Comparison of ENCODE assay signal across 11 cellular contexts in the genomic region with DNA sequence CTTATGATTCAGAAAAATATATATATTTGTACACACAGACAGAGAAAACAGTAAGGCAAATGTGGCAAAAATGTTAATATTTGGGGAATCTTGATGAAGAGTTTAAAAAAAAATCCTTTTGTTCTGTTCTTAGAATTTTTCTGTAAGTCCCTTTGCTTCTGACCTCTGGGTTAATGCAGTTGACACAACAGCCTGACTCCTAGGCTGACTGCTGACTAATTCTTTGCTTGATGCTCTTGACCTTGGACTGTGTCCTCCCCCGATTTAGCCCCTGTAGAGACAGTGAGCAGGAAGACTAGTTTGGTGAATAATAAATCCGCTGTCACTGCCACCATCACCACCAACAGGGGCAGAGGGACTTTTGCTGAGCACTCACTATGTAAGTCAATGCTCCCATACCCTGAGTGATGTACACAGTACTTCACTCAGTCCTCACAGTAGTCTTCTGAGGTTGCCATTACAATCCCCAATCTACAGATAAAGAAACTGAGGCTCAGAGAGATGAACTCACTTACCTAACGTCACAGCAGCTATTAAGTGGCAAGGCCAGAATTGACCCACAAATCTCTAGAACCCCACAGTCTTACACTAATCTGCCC.
DNase-seq lines count a peak whose midpoint lies in the region; ATAC-seq, FAIRE-seq and TF ChIP-seq lines count a peak whose summit lies in the region.
"Had no signal": no experiment of that assay in that cellular context is flagged by ENCODE, and none has a peak within 500 bp of the region (broad histone marks: within the 10 kb centered on the region; RNA-seq: fewer than 3 reads in every experiment).

No MANE protein-coding gene starts in this region.

- H3K23me2 ChIP-seq in H1 (ENCODE audit: low read depth, low read length): 0 out of 2 replicates have a peak, but pooled peaks cover 3% of the 10 kb centered on the region

- 81% methylated on average over 3 of the region's 3 CpGs; no CpG with 5 or more reads in 1 of the 2 experiments for WGBS in H1 (ENCODE audit: extremely low coverage in 1 of 2, insufficient coverage in 1 of 2, insufficient read length in 1 of 2, insufficient replicate concordance in 2 of 2, low coverage in 1 of 2, low lambda C conversion rate in 2 of 2, missing lambda C conversion rate in 1 of 2), 2 experiments
- 72% methylated on average over 3 of the region's 3 CpGs for WGBS in prostate gland

- H3K27ac ChIP-seq in H1 (ENCODE audit: low read depth, low read length) (no peak overlapping the region), skeletal muscle tissue (ENCODE audit: low read depth, low read length) (peak overlapping the region; percentile 60), foreskin keratinocyte (no peak overlapping the region), prostate gland (no peak overlapping the region)

- H3K4ac ChIP-seq in H1 (replicated peaks; ENCODE audit: insufficient read length, low read depth, low read length): no peak overlapping the region

- no peaks in the 10 kb centered on the region for H3K79me2 ChIP-seq in H1 (ENCODE audit: control insufficient read depth in 1 of 2, insufficient read depth in 2 of 2, low read length in 2 of 2)

- TF ChIP-seq CTCF in H1 (IDR thresholded peaks at IDR 0.05; ENCODE audit: control extremely low read depth in 1 of 3, insufficient read depth in 1 of 3, low read depth in 1 of 3, low read length in 3 of 3) (no peak), foreskin keratinocyte (conservative IDR thresholded peaks at IDR 0.05) (no peak), prostate gland (IDR thresholded peaks at IDR 0.05) (no peak)

- H3K4me3 ChIP-seq in H1 (ENCODE audit: extremely low read depth in 1 of 4, insufficient read depth in 2 of 4, low read depth in 3 of 4, low read length in 4 of 4) (no peak overlapping the region), skeletal muscle tissue (ENCODE audit: low read length in 3 of 3) (no peak overlapping the region), prostate gland (no peak overlapping the region)

- no peak overlapping the region for H4K8ac ChIP-seq in H1 (ENCODE audit: extremely low read depth, insufficient read depth, low read length)

- no peak overlapping the region for H3K56ac ChIP-seq in H1 (replicated peaks; ENCODE audit: insufficient read length, low read depth, low read length)

- TF ChIP-seq POLR2A in H1 (IDR thresholded peaks at IDR 0.05; ENCODE audit: control extremely low read depth in 1 of 2, low read depth in 2 of 2, low read length in 2 of 2): no peak
- TF ChIP-seq POLR2A in prostate gland (IDR thresholded peaks at IDR 0.05): no peak

- no peak overlapping the region for H2AK5ac ChIP-seq in H1 (ENCODE audit: low read depth, low read length)

- no peak overlapping the region for H4K5ac ChIP-seq in H1 (ENCODE audit: insufficient read length, low read depth, low read length)

- no peak overlapping the region for H3K18ac ChIP-seq in H1 (ENCODE audit: extremely low read depth, low read length)

- H3K23ac ChIP-seq in H1 (ENCODE audit: insufficient read length): no peak overlapping the region

- H2BK5ac ChIP-seq in H1 (ENCODE audit: low read depth, low read length): no peak overlapping the region

- H4K91ac ChIP-seq in H1 (replicated peaks; ENCODE audit: insufficient read length, low read length): peak overlapping the region; percentile 1

- no peak for TF ChIP-seq RAD21 in H1 (IDR thresholded peaks at IDR 0.05 in 1 of 2, conservative IDR thresholded peaks at IDR 0.05 in 1 of 2; ENCODE audit: low read depth in 2 of 2, low read length in 2 of 2)

- H3K79me1 ChIP-seq in H1 (ENCODE audit: low read depth, low read length): no peaks in the 10 kb centered on the region

- intact Hi-C loops in prostate gland (cut with DNase I): loop anchor here (2.0 to 10.0 kb wide), 5 partner anchors 40 to 390 kb away; a partner anchor contains a TSS

- POLR2A ChIA-PET in H1 (lab: Charles Lee; ENCODE audit: partially characterized antibody): interaction anchor here (1.4 kb wide), 1 partner anchor 41 kb away, joined by 3 read pairs; no protein-coding TSS in a partner anchor

- H3K9me3 ChIP-seq in H1 (ENCODE audit: insufficient read depth in 2 of 2, low read depth in 1 of 2, low read length in 1 of 2) (no peaks in the 10 kb centered on the region), skeletal muscle tissue (ENCODE audit: control insufficient read depth in 3 of 3, low read length in 3 of 3) (no peaks in the 10 kb centered on the region), prostate gland (no peaks in the 10 kb centered on the region)

- no peaks in the 10 kb centered on the region; a peak in 1 of 7 replicates for H3K27me3 ChIP-seq in H1 (replicated peaks in 1 of 4; ENCODE audit: control insufficient read depth in 3 of 4, extremely low read depth in 1 of 4, insufficient read depth in 3 of 4, low read length in 3 of 4)
- H3K27me3 ChIP-seq in skeletal muscle tissue (ENCODE audit: control insufficient read depth in 3 of 3, insufficient read depth in 3 of 3, low read length in 3 of 3): no peaks in the 10 kb centered on the region
- no peaks in the 10 kb centered on the region for H3K27me3 ChIP-seq in foreskin keratinocyte
- H3K27me3 ChIP-seq in prostate gland (replicated peaks; ENCODE audit: insufficient read depth): no peaks in the 10 kb centered on the region

- H2BK12ac ChIP-seq in H1 (ENCODE audit: low read depth, low read length): peak overlapping the region; percentile 1; the same call in 1 of the 2 replicates

- ATAC-seq in GM19025 (IDR thresholded peaks at IDR 0.05; ENCODE audit: low read depth, unreplicated experiment): peak; percentile 65
- ATAC-seq in HG02885 (IDR thresholded peaks at IDR 0.05; ENCODE audit: poor library complexity, unreplicated experiment): peak; percentile 32
- ATAC-seq in GM18511 (IDR thresholded peaks at IDR 0.05; ENCODE audit: unreplicated experiment): no peak
- no peak for ATAC-seq in foreskin keratinocyte

- H3K9ac ChIP-seq in H1 (replicated peaks in 1 of 4; ENCODE audit: extremely low read depth in 1 of 4, low read depth in 3 of 4, low read length in 3 of 4) (no peak overlapping the region), skeletal muscle tissue (ENCODE audit: low read depth in 1 of 3, low read length in 3 of 3) (no peak overlapping the region)

- H2AFZ ChIP-seq in H1 (ENCODE audit: low read length): no peak overlapping the region

- peaks cover 6 to 19% (median 11%) of the 10 kb centered on the region in 4 experiments for H3K4me1 ChIP-seq in H1 (replicated peaks in 1 of 4; ENCODE audit: control insufficient read depth in 3 of 4, insufficient read depth in 4 of 4, low read length in 3 of 4)
- H3K4me1 ChIP-seq in skeletal muscle tissue (ENCODE audit: control insufficient read depth in 3 of 3, insufficient read depth in 3 of 3, low read length in 3 of 3): peaks cover 20 to 32% (median 28%) of the 10 kb centered on the region in 3 donors
- H3K4me1 ChIP-seq in foreskin keratinocyte: no peaks in the 10 kb centered on the region
- peaks cover 3% of the 10 kb centered on the region for H3K4me1 ChIP-seq in prostate gland (replicated peaks)

- no peak overlapping the region for H2BK15ac ChIP-seq in H1 (ENCODE audit: low read length)

- H2BK120ac ChIP-seq in H1 (replicated peaks; ENCODE audit: low read depth, low read length): no peak overlapping the region

- CTCF ChIA-PET in H1 (lab: Charles Lee; ENCODE audit: partially characterized antibody): interaction anchor here (1.1 to 3.5 kb wide), 16 partner anchors 9 to 250 kb away, joined by 3 to 24 read pairs (median 7); a partner anchor contains a TSS

- no peak overlapping the region for H3K14ac ChIP-seq in H1 (ENCODE audit: insufficient read length)

- H4K20me1 ChIP-seq in H1 (replicated peaks in 1 of 2; ENCODE audit: control insufficient read depth in 1 of 2, insufficient read depth in 2 of 2, low read length in 2 of 2): no peaks in the 10 kb centered on the region

- H2BK20ac ChIP-seq in H1 (ENCODE audit: low read length): no peak overlapping the region; the same call in 1 of the 2 replicates

- no peak for DNase-seq in H1 (ENCODE audit: low read depth in 1 of 2, low spot score in 2 of 2)
- DNase-seq in central memory CD4-positive, alpha-beta T cell: no peak
- DNase-seq in foreskin keratinocyte: no peak
- no peak for DNase-seq in prostate gland (ENCODE audit: low spot score)
- DNase-seq: GDM1; GOT3; stimulated activated CD4-positive, alpha-beta T cell treated with anti-CD3 and anti-CD28 coated beads, Interleukin-4, amount 100 ng/mL, for 1 hour had no signal

- H3K36me3 ChIP-seq in H1 (ENCODE audit: control insufficient read depth in 2 of 4, insufficient read depth in 4 of 4, low read length in 3 of 4) (no peaks in the 10 kb centered on the region), skeletal muscle tissue (ENCODE audit: control insufficient read depth in 3 of 3, insufficient read depth in 3 of 3, low read length in 3 of 3) (no peaks in the 10 kb centered on the region), prostate gland (no peaks in the 10 kb centered on the region)

- H3K4me2 ChIP-seq in H1 (ENCODE audit: insufficient read depth in 1 of 2, low read depth in 2 of 2, low read length in 2 of 2): peak overlapping the region in 1 of 2 experiments; percentile 55; a peak in 1 of 4 replicates

- FAIRE-seq in H1 (lab: Jason Lieb, UNC): no peak

- TF ChIP-seq EP300 in H1 (IDR thresholded peaks at IDR 0.05; ENCODE audit: borderline replicate concordance in 1 of 2, low read depth in 2 of 2, low read length in 2 of 2): no peak

TF ChIP-seq in H1, 55 proteins besides CTCF, POLR2A, EP300 and RAD21:
- no peak for TF ChIP-seq SUZ12 (IDR thresholded peaks at IDR 0.05; ENCODE audit: low read length)
- TF ChIP-seq, protein P1, sequence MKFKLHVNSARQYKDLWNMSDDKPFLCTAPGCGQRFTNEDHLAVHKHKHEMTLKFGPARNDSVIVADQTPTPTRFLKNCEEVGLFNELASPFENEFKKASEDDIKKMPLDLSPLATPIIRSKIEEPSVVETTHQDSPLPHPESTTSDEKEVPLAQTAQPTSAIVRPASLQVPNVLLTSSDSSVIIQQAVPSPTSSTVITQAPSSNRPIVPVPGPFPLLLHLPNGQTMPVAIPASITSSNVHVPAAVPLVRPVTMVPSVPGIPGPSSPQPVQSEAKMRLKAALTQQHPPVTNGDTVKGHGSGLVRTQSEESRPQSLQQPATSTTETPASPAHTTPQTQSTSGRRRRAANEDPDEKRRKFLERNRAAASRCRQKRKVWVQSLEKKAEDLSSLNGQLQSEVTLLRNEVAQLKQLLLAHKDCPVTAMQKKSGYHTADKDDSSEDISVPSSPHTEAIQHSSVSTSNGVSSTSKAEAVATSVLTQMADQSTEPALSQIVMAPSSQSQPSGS (IDR thresholded peaks at IDR 0.05; ENCODE audit: low read length): no peak
- TF ChIP-seq TEAD4 (IDR thresholded peaks at IDR 0.05; ENCODE audit: low read depth, low read length): no peak

Comparison
In these comparisons a context has a peak if more than half of its experiments do, and no peak if none do; other contexts are left out.
1. ATAC-seq: peak in GM19025 (single experiment) and HG02885 (single experiment); none in GM18511 (single experiment) and foreskin keratinocyte (single experiment).